Comparison of ENCODE assay signal across 25 cellular contexts in the genomic region with DNA sequence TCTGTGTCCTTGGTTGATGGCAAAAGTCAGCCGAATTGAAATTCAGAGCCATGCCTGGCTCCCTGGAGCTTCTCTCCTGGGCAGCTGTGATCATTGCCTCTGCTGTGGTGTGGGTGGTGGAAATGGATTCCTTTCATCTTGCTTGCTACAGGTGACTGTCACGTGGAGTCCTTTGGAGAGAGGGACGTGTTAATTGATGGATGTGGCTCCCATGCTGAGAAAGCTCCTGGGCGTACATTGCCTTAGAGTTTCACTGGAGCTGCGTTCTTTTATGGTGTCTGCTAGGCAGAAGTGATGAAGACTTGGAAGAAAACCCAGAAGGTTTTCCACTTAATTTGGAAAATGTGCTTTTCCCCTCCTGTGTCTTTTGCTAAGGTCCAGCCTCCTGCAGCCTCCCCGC. TPM values are rescaled to one million over a fixed set of nuclear protein-coding genes. Genes with fewer than 3 reads are reported as not detected.
DNase-seq lines count a peak whose midpoint lies in the region; TF ChIP-seq lines count a peak whose summit lies in the region.
"Had no signal": no experiment of that assay in that cellular context is flagged by ENCODE, and none has a peak within 500 bp of the region (broad histone marks: within the 10 kb centered on the region; RNA-seq: fewer than 3 reads in every experiment).

No MANE protein-coding gene starts in this region.

- H3K4me3 ChIP-seq in endodermal cell (ENCODE audit: low read length): no peak overlapping the region
- H3K4me3 ChIP-seq in H7 (ENCODE audit: insufficient read depth, low read depth, low read length): no peak overlapping the region
- H3K4me3 ChIP-seq: A549; BLaER1 treated with 17β-estradiol and CSF1 and Interleukin-3, amounts not matched to agents 10 nM and 100 nM; K562; Peyer's patch had no signal

- no peaks in the 10 kb centered on the region for H4K20me1 ChIP-seq in H9 (ENCODE audit: control insufficient read depth, insufficient read depth, insufficient read length)

- H3K9me3 ChIP-seq in H9 (ENCODE audit: control insufficient read depth, low read depth, low read length) (no peaks in the 10 kb centered on the region), endodermal cell (ENCODE audit: control insufficient read depth, low read length) (no peaks in the 10 kb centered on the region)
- H3K9me3 ChIP-seq: A549; BLaER1 treated with 17β-estradiol and CSF1 and Interleukin-3, amounts not matched to agents 10 nM and 100 nM; Peyer's patch; SK-N-SH had no signal

- H3K14ac ChIP-seq in H9 (ENCODE audit: insufficient read depth, low read length): no peak overlapping the region

- H3K9me3 Mint-ChIP-seq in H9 (no peaks in the 10 kb centered on the region), endodermal cell (peaks cover 2% of the 10 kb centered on the region)
- H3K9me3 Mint-ChIP-seq: CD4-positive, alpha-beta T cell had no signal

- no peak overlapping the region for H3K18ac ChIP-seq in H9 (ENCODE audit: insufficient read length, low read depth, low read length)

- H3K27me3 Mint-ChIP-seq in H9 (ENCODE audit: low read depth) (no peaks in the 10 kb centered on the region), endodermal cell (ENCODE audit: insufficient read depth) (no peaks in the 10 kb centered on the region)
- H3K27me3 Mint-ChIP-seq: CD4-positive, alpha-beta T cell had no signal

- no peak overlapping the region for H2AK5ac ChIP-seq in H9 (ENCODE audit: insufficient read length, low read length)

- no peak overlapping the region for H4K91ac ChIP-seq in H9 (ENCODE audit: insufficient read length, low read depth, low read length)

- no peak overlapping the region for H2BK15ac ChIP-seq in H9 (ENCODE audit: low read depth, low read length)

- DNase-seq in ELF-1 (ENCODE audit: low read depth, low spot score): peak; percentile 50
- DNase-seq in H9: no peak
- peak; percentile 50 for DNase-seq in NCI-H345 (lab: John Stamatoyannopoulos, UW)
- DNase-seq in endodermal cell: no peak
- no peak for DNase-seq in H7
- no peak for DNase-seq in RPMI8226
- no peak for DNase-seq in NOMO-1 treated with dmso at 0.1 percent for 144 hours (lab: John Stamatoyannopoulos, UW; ENCODE audit: unreplicated experiment)
- DNase-seq: AML-193; CD4-positive, alpha-beta T cell; DMS53; Kasumi-1; MV-4-11; NCI-H1105; NCI-H1694 treated with DMSO at 0.1 percent for 48 hours; NCI-H2171 treated with DMSO at 0.1 percent for 48 hours; NCI-H446; NCI-H524 treated with DMSO at 0.1 percent for 48 hours; OCI-M1; Peyer's patch; SK-N-SH; SW 1271; T-helper 17 cell had no signal

- H2AFZ ChIP-seq in H9 (ENCODE audit: low read length): no peak overlapping the region

- H3K4me2 ChIP-seq in H9 (ENCODE audit: insufficient read depth, insufficient read length, low read length): no peak overlapping the region
- H3K4me2 ChIP-seq: A549; BLaER1 treated with 17β-estradiol and CSF1 and Interleukin-3, amounts not matched to agents 10 nM and 100 nM; SK-N-SH had no signal

- no peak overlapping the region for H3K9ac ChIP-seq in H9 (ENCODE audit: extremely low read depth, insufficient read length, low read length)
- H3K9ac ChIP-seq in endodermal cell (ENCODE audit: extremely low read depth, low read length, poor library complexity, severe bottlenecking): no peak overlapping the region
- H3K9ac ChIP-seq: BLaER1 treated with 17β-estradiol and CSF1 and Interleukin-3, amounts not matched to agents 10 nM and 100 nM; SK-N-SH had no signal

- no peak overlapping the region for H3K56ac ChIP-seq in H9 (ENCODE audit: insufficient read length, low read depth, low read length)

- H3K79me2 ChIP-seq in H9 (ENCODE audit: insufficient read depth, low read length): no peaks in the 10 kb centered on the region

- H3K36me3 Mint-ChIP-seq in H9 (ENCODE audit: insufficient read depth in 1 of 3, low read depth in 3 of 3) (peaks cover 20 to 51% (median 45%) of the 10 kb centered on the region in 3 experiments; a peak in 6 of 7 replicates), endodermal cell (ENCODE audit: low read depth) (peaks cover 54% of the 10 kb centered on the region)

- no peaks in the 10 kb centered on the region for H3K27me3 ChIP-seq in H9 (ENCODE audit: insufficient read depth, low read length)
- no peaks in the 10 kb centered on the region for H3K27me3 ChIP-seq in endodermal cell (ENCODE audit: control insufficient read depth, insufficient read depth, low read length, poor library complexity, severe bottlenecking)
- no peaks in the 10 kb centered on the region for H3K27me3 ChIP-seq in H7 (ENCODE audit: control insufficient read depth, insufficient read depth, low read length)
- H3K27me3 ChIP-seq: BLaER1 treated with 17β-estradiol and CSF1 and Interleukin-3, amounts not matched to agents 10 nM and 100 nM; Peyer's patch had no signal

- H2BK5ac ChIP-seq in H9 (ENCODE audit: insufficient read length, low read length): no peak overlapping the region

- H3T11ph ChIP-seq in H9 (ENCODE audit: low read length): no peak overlapping the region

- H4K8ac ChIP-seq in H9 (replicated peaks; ENCODE audit: insufficient read length, low read depth, low read length): no peak overlapping the region

- peaks cover 22% of the 10 kb centered on the region for H3K36me3 ChIP-seq in endodermal cell (ENCODE audit: control insufficient read depth, insufficient read depth, low read length)
- H3K36me3 ChIP-seq in H7 (replicated peaks; ENCODE audit: control insufficient read depth, insufficient read depth, low read length): peaks cover 5% of the 10 kb centered on the region

- H4K5ac ChIP-seq in H9 (ENCODE audit: insufficient read length, low read depth, low read length): no peak overlapping the region

- no CpG with 5 or more reads among the region's 6 CpGs for whole genome bisulfite sequencing in H9 (ENCODE audit: extremely low coverage, insufficient read length, low lambda C conversion rate)
- WGBS in endodermal cell (ENCODE audit: insufficient coverage in 1 of 2, insufficient read length in 1 of 2), 2 experiments: 87 to 100% methylated on average over 1 to 6 of the region's 6 CpGs

- TF ChIP-seq CTCF in H9 (conservative IDR thresholded peaks at IDR 0.05) (no peak), endodermal cell (conservative IDR thresholded peaks at IDR 0.05) (no peak)

- H3K27ac ChIP-seq in H9 (ENCODE audit: insufficient read length, low read depth, low read length) (no peak overlapping the region), endodermal cell (ENCODE audit: low read depth, low read length) (no peak overlapping the region)
- H3K27ac ChIP-seq: A549; BLaER1 treated with 17β-estradiol and CSF1 and Interleukin-3, amounts not matched to agents 10 nM and 100 nM; Peyer's patch had no signal

- H3K4ac ChIP-seq in H9 (ENCODE audit: low read depth, low read length): no peak overlapping the region

- no peak overlapping the region for H3K4me3 Mint-ChIP-seq in H9
- H3K4me3 Mint-ChIP-seq in endodermal cell: no peak overlapping the region
- H3K4me3 Mint-ChIP-seq: CD4-positive, alpha-beta T cell; T-helper 17 cell had no signal

- H3K23me2 ChIP-seq in H9 (ENCODE audit: insufficient read length, low read depth, low read length, poor library complexity, severe bottlenecking): no peaks in the 10 kb centered on the region

- no peaks in the 10 kb centered on the region for H3K4me1 Mint-ChIP-seq in H9
- peaks cover 5% of the 10 kb centered on the region for H3K4me1 Mint-ChIP-seq in endodermal cell

- H3K27ac Mint-ChIP-seq in H9 (peak overlapping the region in 2 of 3 experiments; percentile 0 to 85; a peak in 1 of 7 replicates), endodermal cell (peak overlapping the region; percentile 6)
- H3K27ac Mint-ChIP-seq: CD4-positive, alpha-beta T cell; T-helper 17 cell had no signal

- no peak overlapping the region for H2BK12ac ChIP-seq in H9 (ENCODE audit: insufficient read length, low read depth, low read length)

- no peak overlapping the region for H2BK120ac ChIP-seq in H9 (ENCODE audit: low read depth, low read length, poor library complexity, severe bottlenecking)

- H2BK20ac ChIP-seq in H9 (ENCODE audit: low read depth, low read length, poor library complexity, severe bottlenecking): no peak overlapping the region

- no peaks in the 10 kb centered on the region for H3K79me1 ChIP-seq in H9 (ENCODE audit: insufficient read depth, low read depth, low read length, poor library complexity, severe bottlenecking)

- H3K23ac ChIP-seq in H9 (ENCODE audit: insufficient read length, low read depth, low read length): no peak overlapping the region

- H3K4me1 ChIP-seq in H9 (ENCODE audit: insufficient read depth, low read length) (no peaks in the 10 kb centered on the region), endodermal cell (ENCODE audit: control insufficient read depth, insufficient read depth, low read length) (no peaks in the 10 kb centered on the region)
- H3K4me1 ChIP-seq: A549, Peyer's patch had no signal

RNA-seq across cellular contexts. Expression of a gene that starts 41.9 kb away (rescaled TPM):
- total RNA-seq in H9 (2021) (138 and 139 TPM in 2 replicates), endodermal cell (100 to 1,000 TPM; 118 to 136 TPM)
- polyA plus RNA-seq in endodermal cell (2013, experiment 1 of 2): 83.3 TPM
- polyA plus RNA-seq in endodermal cell (2013, experiment 2 of 2): 88.5 TPM
- total RNA-seq in H7 (2014; rRNA removed; shearing (Covaris generic)): 133 and 142 TPM in 2 replicates

Comparison
In these comparisons a context has a peak if more than half of its experiments do, and no peak if none do; other contexts are left out.
1. DNase-seq: peak in ELF-1 (single experiment) and NCI-H345 (single experiment); none in H9 (single experiment), endodermal cell (single experiment), H7 (single experiment), RPMI8226 (single experiment) and NOMO-1 treated with dmso at 0.1 percent for 144 hours (single experiment).